In the genomic region with DNA sequence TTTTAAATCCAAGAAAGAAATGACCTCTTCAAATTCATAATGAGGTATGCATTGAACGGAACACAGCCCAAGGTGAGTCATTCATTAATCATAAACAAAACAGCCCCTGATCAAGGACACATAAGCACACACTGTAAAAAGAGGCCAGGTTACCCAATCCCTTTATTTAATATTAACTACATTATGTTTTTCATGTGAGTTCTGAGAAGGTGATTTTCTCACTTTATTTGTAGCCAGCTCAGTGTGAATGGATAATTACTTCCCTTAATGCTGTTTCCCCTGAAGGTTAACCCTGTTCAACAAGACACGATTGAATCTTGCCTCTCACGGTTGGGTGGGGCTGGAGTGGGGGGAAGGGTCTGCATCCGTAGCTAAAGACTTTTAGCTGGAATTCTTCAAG, we compare ENCODE assay signal across 16 cellular contexts.
DNase-seq lines count a peak whose midpoint lies in the region; ATAC-seq, FAIRE-seq and TF ChIP-seq lines count a peak whose summit lies in the region.
"Had no signal": no experiment of that assay in that cellular context is flagged by ENCODE, and none has a peak within 500 bp of the region (broad histone marks: within the 10 kb centered on the region; RNA-seq: fewer than 3 reads in every experiment).

No MANE protein-coding gene starts in this region.

- 22% methylated on average over 4 of the region's 4 CpGs for WGBS in liver

- no peaks in the 10 kb centered on the region for H3K27me3 ChIP-seq in liver (ENCODE audit: control insufficient read depth in 4 of 4, insufficient read depth in 4 of 4, low read length in 3 of 4)
- H3K27me3 ChIP-seq: BE2C, vagina had no signal

- DNase-seq in Calu3 = peak; percentile 70
- peak; percentile 62 for DNase-seq in HT-29 (ENCODE audit: low spot score)
- DNase-seq in cerebellum (ENCODE audit: low spot score) = no peak
- no peak for DNase-seq in C1 segment of cervical spinal cord (lab: John Stamatoyannopoulos, UW)
- no peak for DNase-seq in HK-2 (ENCODE audit: unreplicated experiment)
- DNase-seq: activated CD8-positive, alpha-beta T cell treated with anti-CD3 and anti-CD28 coated beads, Interleukin-2, amount 10 ng/mL, durations not matched to agents 7 days and 5 days; activated naive CD4-positive, alpha-beta T cell treated with anti-CD3 and anti-CD28 coated beads, Interleukin-2, amount 50 U/mL, for 16 hours; BE2C; NCI-H1417; NCI-H510A treated with DMSO at 0.1 percent for 48 hours; SHP77 had no signal

- intact Hi-C loops in Calu3 (cut with micrococcal nuclease; ENCODE audit: unreplicated experiment) = loop anchor here (2.0 to 10.0 kb wide), 3 partner anchors 22 to 244 kb away; no protein-coding TSS in a partner anchor

- peak overlapping the region; percentile 33 for H3K4me3 Mint-ChIP-seq in Calu3 (ENCODE audit: low read depth, unreplicated experiment)
- H3K4me3 Mint-ChIP-seq: activated CD8-positive, alpha-beta T cell treated with anti-CD3 and anti-CD28 coated beads, Interleukin-2, amount 10 ng/mL, durations not matched to agents 7 days and 5 days had no signal

- no peaks in the 10 kb centered on the region for H3K36me3 ChIP-seq in liver (ENCODE audit: control insufficient read depth in 4 of 4, insufficient read depth in 3 of 4, low read depth in 1 of 4, low read length in 3 of 4)
- H3K36me3 ChIP-seq: BE2C, vagina had no signal

- peaks cover 10% of the 10 kb centered on the region for H3K36me3 Mint-ChIP-seq in Calu3 (ENCODE audit: insufficient read depth, unreplicated experiment)

- no TSS peak for BruUV-seq in Calu3 (replicated peaks; lab: Mats Ljungman, UMichigan)

- H3K27me3 Mint-ChIP-seq in Calu3 (ENCODE audit: unreplicated experiment) = no peaks in the 10 kb centered on the region

- peak overlapping the region in 1 of 2 donors; percentile 68 for H3K9ac ChIP-seq in liver (ENCODE audit: low read depth in 1 of 2, low read length in 2 of 2)

- CTCF ChIA-PET in Calu3 (lab: Charles Lee) = interaction anchor here (0.6 to 1.3 kb wide), 5 partner anchors 12 to 1452 kb away, joined by 3 to 6 read pairs (median 3); no protein-coding TSS in a partner anchor

- H3K4me3 ChIP-seq in liver (ENCODE audit: low read depth in 1 of 3, low read length in 3 of 3) = no peak overlapping the region
- H3K4me3 ChIP-seq: coronary artery, vagina had no signal

- TF ChIP-seq RAD21 in liver (IDR thresholded peaks at IDR 0.05) = peak in 1 of 2 donors; percentile 37

- H3K9me3 Mint-ChIP-seq in Calu3 (ENCODE audit: low read depth, unreplicated experiment) = peaks cover 3% of the 10 kb centered on the region

- peak overlapping the region; percentile 92 for H3K27ac Mint-ChIP-seq in Calu3 (ENCODE audit: unreplicated experiment)
- H3K27ac Mint-ChIP-seq: activated CD8-positive, alpha-beta T cell treated with anti-CD3 and anti-CD28 coated beads, Interleukin-2, amount 10 ng/mL, durations not matched to agents 7 days and 5 days had no signal

- H3K4me1 ChIP-seq in liver (ENCODE audit: control insufficient read depth in 4 of 4, insufficient read depth in 4 of 4, low read length in 3 of 4) = peaks cover 5 to 57% (median 33%) of the 10 kb centered on the region in 4 donors
- H3K4me1 ChIP-seq: BE2C, vagina had no signal

- peak overlapping the region; percentile 87 to 89 for H3K27ac ChIP-seq in liver (ENCODE audit: low read depth in 1 of 2, low read length in 2 of 2)
- H3K27ac ChIP-seq: coronary artery had no signal

- peak; percentile 21 for FAIRE-seq in endometrium (lab: Jason Lieb, UNC)

- no peak for ATAC-seq in GM18505 (IDR thresholded peaks at IDR 0.05; ENCODE audit: unreplicated experiment)
- ATAC-seq: activated CD8-positive, alpha-beta T cell treated with anti-CD3 and anti-CD28 coated beads, Interleukin-2, amount 10 ng/mL, durations not matched to agents 7 days and 5 days had no signal

- no peak for TF ChIP-seq CTCF in Calu3 (IDR thresholded peaks at IDR 0.05; ENCODE audit: unreplicated experiment)
- TF ChIP-seq CTCF in liver (IDR thresholded peaks at IDR 0.05; ENCODE audit: low read depth, low read length, missing input control) = no peak

- no peak for TF ChIP-seq POLR2A in GM18505 (IDR thresholded peaks at IDR 0.05; ENCODE audit: borderline replicate concordance, extremely low read depth, insufficient read depth, insufficient read length)

- H3K4me1 Mint-ChIP-seq in Calu3 (ENCODE audit: low read depth, unreplicated experiment) = peaks cover 90% of the 10 kb centered on the region

- H3K9me3 ChIP-seq in liver (ENCODE audit: control insufficient read depth in 4 of 4, low read length in 3 of 4) = no peaks in the 10 kb centered on the region
- H3K9me3 ChIP-seq: BE2C, vagina had no signal

TF ChIP-seq in liver, 16 proteins besides CTCF, POLR2A, EP300 and RAD21:
- TF ChIP-seq, protein P1, sequence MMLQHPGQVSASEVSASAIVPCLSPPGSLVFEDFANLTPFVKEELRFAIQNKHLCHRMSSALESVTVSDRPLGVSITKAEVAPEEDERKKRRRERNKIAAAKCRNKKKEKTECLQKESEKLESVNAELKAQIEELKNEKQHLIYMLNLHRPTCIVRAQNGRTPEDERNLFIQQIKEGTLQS (IDR thresholded peaks at IDR 0.05) = peak; percentile 59
- TF ChIP-seq, protein P2, sequence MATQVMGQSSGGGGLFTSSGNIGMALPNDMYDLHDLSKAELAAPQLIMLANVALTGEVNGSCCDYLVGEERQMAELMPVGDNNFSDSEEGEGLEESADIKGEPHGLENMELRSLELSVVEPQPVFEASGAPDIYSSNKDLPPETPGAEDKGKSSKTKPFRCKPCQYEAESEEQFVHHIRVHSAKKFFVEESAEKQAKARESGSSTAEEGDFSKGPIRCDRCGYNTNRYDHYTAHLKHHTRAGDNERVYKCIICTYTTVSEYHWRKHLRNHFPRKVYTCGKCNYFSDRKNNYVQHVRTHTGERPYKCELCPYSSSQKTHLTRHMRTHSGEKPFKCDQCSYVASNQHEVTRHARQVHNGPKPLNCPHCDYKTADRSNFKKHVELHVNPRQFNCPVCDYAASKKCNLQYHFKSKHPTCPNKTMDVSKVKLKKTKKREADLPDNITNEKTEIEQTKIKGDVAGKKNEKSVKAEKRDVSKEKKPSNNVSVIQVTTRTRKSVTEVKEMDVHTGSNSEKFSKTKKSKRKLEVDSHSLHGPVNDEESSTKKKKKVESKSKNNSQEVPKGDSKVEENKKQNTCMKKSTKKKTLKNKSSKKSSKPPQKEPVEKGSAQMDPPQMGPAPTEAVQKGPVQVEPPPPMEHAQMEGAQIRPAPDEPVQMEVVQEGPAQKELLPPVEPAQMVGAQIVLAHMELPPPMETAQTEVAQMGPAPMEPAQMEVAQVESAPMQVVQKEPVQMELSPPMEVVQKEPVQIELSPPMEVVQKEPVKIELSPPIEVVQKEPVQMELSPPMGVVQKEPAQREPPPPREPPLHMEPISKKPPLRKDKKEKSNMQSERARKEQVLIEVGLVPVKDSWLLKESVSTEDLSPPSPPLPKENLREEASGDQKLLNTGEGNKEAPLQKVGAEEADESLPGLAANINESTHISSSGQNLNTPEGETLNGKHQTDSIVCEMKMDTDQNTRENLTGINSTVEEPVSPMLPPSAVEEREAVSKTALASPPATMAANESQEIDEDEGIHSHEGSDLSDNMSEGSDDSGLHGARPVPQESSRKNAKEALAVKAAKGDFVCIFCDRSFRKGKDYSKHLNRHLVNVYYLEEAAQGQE (IDR thresholded peaks at IDR 0.05) = no peak
- TF ChIP-seq SP1 (IDR thresholded peaks at IDR 0.05) (peak; percentile 43), EGR1 (IDR thresholded peaks at IDR 0.05; ENCODE audit: low read depth in 2 of 2) (no peak), GABPA (IDR thresholded peaks at IDR 0.05 in 1 of 2, conservative IDR thresholded peaks at IDR 0.05 in 1 of 2) (no peak), TAF1 (conservative IDR thresholded peaks at IDR 0.05) (no peak), ZBTB33 (IDR thresholded peaks at IDR 0.05) (no peak), RXRA (IDR thresholded peaks at IDR 0.05) (peak; percentile 9 to 58), YY1 (IDR thresholded peaks at IDR 0.05) (no peak), NR2F2 (IDR thresholded peaks at IDR 0.05) (no peak), HNF4A (conservative IDR thresholded peaks at IDR 0.05) (peak; percentile 44 to 73), FOXA2 (IDR thresholded peaks at IDR 0.05) (no peak), HNF4G (IDR thresholded peaks at IDR 0.05) (no peak), JUND (IDR thresholded peaks at IDR 0.05) (peak; percentile 92), FOXA1 (IDR thresholded peaks at IDR 0.05) (no peak)
- TF ChIP-seq, protein P3, sequence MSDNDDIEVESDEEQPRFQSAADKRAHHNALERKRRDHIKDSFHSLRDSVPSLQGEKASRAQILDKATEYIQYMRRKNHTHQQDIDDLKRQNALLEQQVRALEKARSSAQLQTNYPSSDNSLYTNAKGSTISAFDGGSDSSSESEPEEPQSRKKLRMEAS (IDR thresholded peaks at IDR 0.05) = no peak

Comparison
In these comparisons a context has a peak if more than half of its experiments do, and no peak if none do; other contexts are left out.
1. DNase-seq: peak in Calu3 (single experiment) and HT-29 (single experiment); none in cerebellum (single experiment), C1 segment of cervical spinal cord (0 of 14) and HK-2 (single experiment).